Comparison of ENCODE assay signal across 22 cellular contexts in the genomic region with DNA sequence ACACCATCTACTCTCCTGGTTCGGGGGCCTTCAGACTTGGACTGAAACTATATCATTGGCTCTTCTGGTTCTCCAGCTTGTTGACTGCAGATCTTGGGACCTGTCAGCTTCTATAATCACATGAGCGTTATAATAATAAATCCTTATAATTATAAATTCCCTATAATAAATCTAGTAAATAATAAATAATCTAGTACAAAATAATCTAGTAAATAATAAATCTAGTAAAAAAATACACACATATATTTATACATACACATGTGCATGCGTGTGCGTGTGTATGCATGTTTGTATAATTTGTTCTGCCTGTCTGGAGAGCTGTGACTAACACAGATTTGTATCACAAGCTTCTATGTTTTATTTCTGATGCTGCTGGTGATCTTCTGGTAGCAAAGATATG.
"Had no signal": no experiment of that assay in that cellular context is flagged by ENCODE, and none has a peak within 500 bp of the region (broad histone marks: within the 10 kb centered on the region; RNA-seq: fewer than 3 reads in every experiment).

No MANE protein-coding gene starts in this region.

- H3K27me3 Mint-ChIP-seq: dendritic cell treated with granulocyte-macrophage colony-stimulating factor and Interleukin-4, amounts not matched to agents 40 ng/mL and 50 ng/mL, for 4 days had no signal

- DNase-seq: colonic mucosa; cortex of kidney; dermis blood vessel endothelial cell; dorsolateral prefrontal cortex; effector CD4-positive, alpha-beta T cell; effector CD8-positive, alpha-beta T cell; effector memory CD4-positive, alpha-beta T cell; effector memory CD8-positive, alpha-beta T cell; endodermal cell; erythroblast; esophagus squamous epithelium; foreskin fibroblast; foreskin keratinocyte; foreskin melanocyte; gastrocnemius medialis; glutamatergic neuron; head of caudate nucleus; heart left ventricle; heart right ventricle had no signal

- H3K27ac Mint-ChIP-seq: dendritic cell treated with granulocyte-macrophage colony-stimulating factor and Interleukin-4, amounts not matched to agents 40 ng/mL and 50 ng/mL, for 4 days; effector memory CD8-positive, alpha-beta T cell; endodermal cell had no signal

- H3K4me3 Mint-ChIP-seq: dendritic cell treated with granulocyte-macrophage colony-stimulating factor and Interleukin-4, amounts not matched to agents 40 ng/mL and 50 ng/mL, for 4 days; effector memory CD8-positive, alpha-beta T cell; endodermal cell had no signal

- H3K4me1 Mint-ChIP-seq: endodermal cell had no signal

- ATAC-seq: effector memory CD8-positive, alpha-beta T cell; esophagus mucosa; foreskin keratinocyte; gastrocnemius medialis; gastroesophageal sphincter; heart left ventricle; heart right ventricle had no signal
